20 cellular contexts compared by ENCODE assay signal in the genomic region with DNA sequence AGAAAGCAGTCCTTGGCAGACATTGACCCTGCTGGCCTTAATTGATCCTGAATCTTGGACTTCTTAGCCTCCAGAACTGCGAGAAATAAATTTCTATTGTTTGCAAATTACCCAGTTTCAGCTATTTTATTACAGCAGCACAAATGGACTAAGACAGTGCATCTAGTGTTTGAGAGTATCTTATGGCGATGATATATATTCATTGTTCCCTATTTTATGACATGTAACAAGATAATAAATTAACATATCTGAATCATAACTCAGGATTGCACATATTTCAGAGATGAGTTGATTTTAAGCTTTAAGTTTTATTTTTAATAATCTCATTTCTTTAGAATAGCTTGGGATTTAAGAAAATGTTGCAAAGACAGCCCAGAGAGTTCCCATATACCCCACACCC.
DNase-seq lines count a peak whose midpoint lies in the region; ATAC-seq, FAIRE-seq and TF ChIP-seq lines count a peak whose summit lies in the region.
"Had no signal": no experiment of that assay in that cellular context is flagged by ENCODE, and none has a peak within 500 bp of the region (broad histone marks: within the 10 kb centered on the region; RNA-seq: fewer than 3 reads in every experiment).

No MANE protein-coding gene starts in this region.

- TF ChIP-seq CTCF in foreskin keratinocyte (conservative IDR thresholded peaks at IDR 0.05): no peak

- no peak overlapping the region for H3K27ac ChIP-seq in foreskin keratinocyte
- H3K27ac ChIP-seq: 22Rv1; A549; BLaER1 treated with 17β-estradiol and CSF1 and Interleukin-3, amounts not matched to agents 10 nM and 100 nM; C4-2B had no signal

- H3K4me1 ChIP-seq in foreskin keratinocyte: peaks cover 10% of the 10 kb centered on the region
- H3K4me1 ChIP-seq: A549; BLaER1 treated with 17β-estradiol and CSF1 and Interleukin-3, amounts not matched to agents 10 nM and 100 nM; Caco-2 had no signal

- H3K27me3 ChIP-seq in foreskin keratinocyte: no peaks in the 10 kb centered on the region
- H3K27me3 ChIP-seq: BLaER1 treated with 17β-estradiol and CSF1 and Interleukin-3, amounts not matched to agents 10 nM and 100 nM had no signal

- DNase-seq in ELR (ENCODE audit: low read depth): peak; percentile 18
- DNase-seq in HTR-8/SVneo (ENCODE audit: insufficient read length, low spot score): no peak
- peak in 1 of 2 donors; percentile 17 for DNase-seq in foreskin keratinocyte
- DNase-seq in inferior parietal cortex (ENCODE audit: extremely low spot score): no peak
- DNase-seq: AML-193; Caco-2; Calu3; CD4-positive, alpha-beta T cell; CD8-positive, alpha-beta T cell; DMS79 treated with DMSO at 0.1 percent for 48 hours; GDM1 had no signal

- ATAC-seq in foreskin keratinocyte (peak; percentile 74), GM19452 (IDR thresholded peaks at IDR 0.05; ENCODE audit: unreplicated experiment) (no peak)
- ATAC-seq: A549; CD8-positive, alpha-beta T cell; GM12878 had no signal

- peak; percentile 26 for FAIRE-seq in HTR-8/SVneo (lab: Jason Lieb, UNC)
- FAIRE-seq: A549, D721Med, GM12878, GM12892, GM18507 had no signal
